Comparison of ENCODE assay signal across 8 cellular contexts in the genomic region with DNA sequence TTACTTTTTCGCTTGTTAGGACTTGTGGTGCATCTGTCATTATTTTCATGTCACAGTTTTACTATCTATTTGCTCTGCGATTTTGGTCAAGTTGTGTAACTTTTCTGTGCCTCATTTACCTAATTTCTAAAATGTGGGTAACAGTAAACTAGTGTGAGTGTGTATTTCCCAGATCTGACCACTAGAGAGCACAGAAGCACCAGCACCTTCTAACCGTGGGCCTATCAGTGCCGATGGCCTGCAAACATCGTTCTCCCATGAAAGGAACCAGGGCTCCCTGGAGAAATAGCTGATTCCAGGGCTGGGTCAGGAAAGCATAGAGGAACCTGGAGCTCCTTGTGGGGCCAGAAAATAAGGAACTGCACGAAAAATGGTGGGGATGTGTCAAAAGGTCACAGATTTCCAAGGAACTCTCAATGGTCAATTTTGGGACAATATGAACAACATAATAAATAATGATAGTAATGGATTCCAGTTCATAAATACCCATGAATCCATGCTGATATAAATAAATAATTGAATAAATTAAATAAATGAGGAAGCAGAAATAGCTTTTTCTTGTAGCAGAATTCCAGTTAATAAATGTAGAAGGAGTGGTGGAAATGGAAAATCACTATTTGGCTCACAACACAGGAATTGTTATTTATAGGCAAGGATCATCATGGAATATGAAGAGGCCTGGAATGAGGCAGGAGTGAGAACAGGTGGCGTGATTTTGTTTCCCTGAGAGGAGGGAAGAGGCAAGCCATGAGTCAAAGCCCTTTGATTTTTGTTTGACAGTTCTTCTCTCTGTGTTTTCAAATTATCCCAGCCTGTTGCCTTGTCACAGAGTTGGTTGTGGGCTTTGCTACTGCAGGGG. TPM values are rescaled to one million over a fixed set of nuclear protein-coding genes. Genes with fewer than 3 reads are reported as not detected.
A peak's percentile ranks its signal among the peaks of the same experiment; 100 is the strongest.
DNase-seq lines count a peak whose midpoint lies in the region; ATAC-seq and TF ChIP-seq lines count a peak whose summit lies in the region.

No MANE protein-coding gene starts in this region.

- no peaks in the 10 kb centered on the region for H3K9me3 ChIP-seq in OCI-LY7 (ENCODE audit: low read length)
- no peaks in the 10 kb centered on the region for H3K9me3 ChIP-seq in left lung
- no peaks in the 10 kb centered on the region for H3K9me3 ChIP-seq in thoracic aorta

- no peak overlapping the region for H2AFZ ChIP-seq in OCI-LY7 (ENCODE audit: low read length)

- peak; percentile 28 for DNase-seq in NCI-H510A treated with DMSO at 0.1 percent for 48 hours (lab: John Stamatoyannopoulos, UW)
- DNase-seq in NCI-H510A (lab: John Stamatoyannopoulos, UW): no peak
- DNase-seq in OCI-LY7 (ENCODE audit: low spot score): peak; percentile 58
- DNase-seq in cardiac fibroblast (ENCODE audit: low read depth in 2 of 2): peak; percentile 55
- no peak for DNase-seq in left lung
- DNase-seq in thoracic aorta (ENCODE audit: low spot score): no peak
- DNase-seq in ecto neural progenitor cell (ENCODE audit: low spot score): no peak

- H3K9me2 ChIP-seq in OCI-LY7 (ENCODE audit: insufficient read depth, low read length): no peaks in the 10 kb centered on the region

- TF ChIP-seq CTCF in OCI-LY7 (conservative IDR thresholded peaks at IDR 0.05; ENCODE audit: low read length): peak; percentile 85
- peak; percentile 75 for TF ChIP-seq CTCF in cardiac fibroblast (IDR thresholded peaks at IDR 0.05; ENCODE audit: low read depth, low read length)
- peak; percentile 60 to 64 for TF ChIP-seq CTCF in left lung (IDR thresholded peaks at IDR 0.05)
- TF ChIP-seq CTCF in thoracic aorta (IDR thresholded peaks at IDR 0.05): peak; percentile 59

- no peak overlapping the region for H3K4me2 ChIP-seq in OCI-LY7 (ENCODE audit: low read length)

- ATAC-seq in HG03159 (IDR thresholded peaks at IDR 0.05; ENCODE audit: unreplicated experiment) (peak; percentile 60), left lung (peak; percentile 89), thoracic aorta (ENCODE audit: insufficient number of reproducible peaks, low FRiP score, low read depth) (peak; percentile 52)

- H3K4me1 ChIP-seq in OCI-LY7 (ENCODE audit: insufficient read depth, low read length, poor library complexity, severe bottlenecking) (no peaks in the 10 kb centered on the region), left lung (peaks cover 0 to 31% of the 10 kb centered on the region in 2 donors), thoracic aorta (ENCODE audit: control insufficient read depth in 1 of 2, low read depth in 2 of 2) (peaks cover 9 to 14% of the 10 kb centered on the region in 2 donors)

- H3K27me3 ChIP-seq in left lung: peaks cover 0 to 33% of the 10 kb centered on the region in 2 donors
- H3K27me3 ChIP-seq in thoracic aorta (replicated peaks; ENCODE audit: insufficient read depth): no peaks in the 10 kb centered on the region

- BruUV-seq in OCI-LY7 (replicated peaks; lab: Mats Ljungman, UMichigan): no TSS peak

- intact Hi-C loops in OCI-LY7 (cut with micrococcal nuclease; ENCODE audit: unreplicated experiment): no loop called here
- intact Hi-C loops in left lung (cut with DNase I): no loop called here

- CTCF ChIA-PET in OCI-LY7 (lab: Charles Lee; ENCODE audit: unreplicated experiment): no interaction called here

- H3K4me3 ChIP-seq in OCI-LY7 (ENCODE audit: low read depth, low read length, poor library complexity, severe bottlenecking) (no peak overlapping the region), cardiac fibroblast (replicated peaks in 1 of 2; ENCODE audit: low read depth in 2 of 2, low read length in 2 of 2) (no peak overlapping the region), left lung (no peak overlapping the region), thoracic aorta (no peak overlapping the region)

- H3K27ac ChIP-seq in OCI-LY7 (ENCODE audit: low read depth, low read length, poor library complexity, severe bottlenecking) (no peak overlapping the region), left lung (no peak overlapping the region), thoracic aorta (peak overlapping the region in 1 of 2 donors; percentile 46)

- H3K36me3 ChIP-seq in OCI-LY7 (ENCODE audit: insufficient read depth, low read length) (no peaks in the 10 kb centered on the region), left lung (no peaks in the 10 kb centered on the region), thoracic aorta (no peaks in the 10 kb centered on the region)

- POLR2A ChIA-PET in OCI-LY7 (lab: Charles Lee): no interaction called here

- H3K79me2 ChIP-seq in OCI-LY7 (ENCODE audit: insufficient read depth, low read depth, low read length): no peaks in the 10 kb centered on the region

- no peaks in the 10 kb centered on the region for H4K20me1 ChIP-seq in OCI-LY7 (ENCODE audit: insufficient read depth, low read length)

RNA-seq across cellular contexts. Expression of a gene that starts 31.1 kb away (rescaled TPM):
- not detected in 2 replicates for total RNA-seq in OCI-LY7 (2014; rRNA removed; shearing (Covaris generic))
- not detected in 2 replicates for total RNA-seq in OCI-LY7 (2022)
- total RNA-seq in left lung: 1 to 10 TPM in 1 of 2 donors, under 1 TPM in 1; 0.16 to 2.6 TPM
- not detected for total RNA-seq in thoracic aorta

RNA-seq across cellular contexts. Expression of a gene that starts 35.3 kb away (rescaled TPM):
- 0.50 and 0.77 TPM in 2 replicates for total RNA-seq in OCI-LY7 (2014; rRNA removed; shearing (Covaris generic))
- total RNA-seq in OCI-LY7 (2022) (1.5 and 2.3 TPM in 2 replicates), left lung (10 to 100 TPM; 12.4 to 24.0 TPM), thoracic aorta (1 to 10 TPM; 2.2 to 4.6 TPM)

Comparison
In these comparisons a context has a peak if more than half of its experiments do, and no peak if none do; other contexts are left out.
1. DNase-seq: peak in NCI-H510A treated with DMSO at 0.1 percent for 48 hours (single experiment), OCI-LY7 (single experiment) and cardiac fibroblast (2 of 2); none in NCI-H510A (single experiment), left lung (0 of 2), thoracic aorta (single experiment) and ecto neural progenitor cell (single experiment).
2. Peak in every context shown above with its lines, with median percentiles within 50 percentile points of each other: ATAC-seq and CTCF ChIP-seq.